Comparison of ENCODE assay signal across 8 cellular contexts in the genomic region with DNA sequence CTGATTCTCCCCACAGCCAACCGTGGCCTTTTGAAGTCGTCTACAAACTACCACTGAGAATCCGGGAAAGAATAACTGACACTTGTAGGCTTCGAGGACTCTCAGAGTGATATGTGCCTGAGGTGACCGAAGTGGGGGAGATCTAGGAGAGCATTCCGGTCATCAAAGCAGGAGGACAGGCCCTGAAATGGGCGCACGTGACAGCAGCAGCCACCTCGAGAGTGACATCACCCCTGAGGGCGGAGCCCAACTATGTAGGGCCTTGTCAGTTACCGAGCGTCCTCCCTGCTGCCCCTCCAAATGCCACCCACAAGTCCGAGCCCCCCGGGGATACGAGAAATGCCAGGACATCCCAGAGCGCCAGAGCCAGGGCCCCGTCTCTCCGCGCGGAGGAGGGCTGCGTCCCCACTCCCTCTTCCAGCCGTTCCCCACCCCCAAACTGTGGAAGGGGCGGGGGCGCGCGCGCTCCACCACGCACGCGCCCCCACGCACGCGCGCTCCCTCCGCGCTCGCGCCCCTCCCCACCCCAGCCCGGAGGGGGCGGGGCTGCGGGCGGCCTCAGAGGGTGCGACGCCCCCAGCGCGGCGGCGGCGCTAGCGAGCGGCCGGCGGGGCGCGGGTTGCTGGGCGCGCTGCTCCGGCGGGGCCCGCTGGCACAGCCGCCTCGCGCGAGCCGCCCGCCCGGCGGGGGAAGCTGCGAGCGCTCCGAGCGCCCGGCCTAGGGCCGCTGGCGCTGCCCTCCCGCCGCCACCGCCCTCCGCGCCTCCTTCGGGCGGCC. TPM values are rescaled to one million over a fixed set of nuclear protein-coding genes. Genes with fewer than 3 reads are reported as not detected.
DNase-seq lines count a peak whose midpoint lies in the region; ATAC-seq, FAIRE-seq and TF ChIP-seq lines count a peak whose summit lies in the region.

Gene TANC2, plus strand, starts transcription at position 587 of the 777 bp plus-strand sequence. CDS start 43,325 bp downstream, outside the sequence.

- peak within 1 kb of the TSS; percentile 63 for H3K4me3 ChIP-seq in GM06990 (replicated peaks; ENCODE audit: low read depth, low read length)
- peak within 1 kb of the TSS; percentile 71 to 83 for H3K4me3 ChIP-seq in small intestine (ENCODE audit: low read depth in 1 of 2, low read length in 2 of 2)

- no peak for TF ChIP-seq CTCF in GM06990 (IDR thresholded peaks at IDR 0.05; ENCODE audit: insufficient read depth, low read length, poor library complexity, severe bottlenecking)

- peak within 1 kb of the TSS; percentile 93 for H3K27ac Mint-ChIP-seq in central memory CD8-positive, alpha-beta T cell (ENCODE audit: low read depth)

- H3K4me3 Mint-ChIP-seq in central memory CD8-positive, alpha-beta T cell = peak within 1 kb of the TSS; percentile 80

- peak; percentile 50 for DNase-seq in GM06990 (ENCODE audit: extremely low read depth, insufficient read length)
- DNase-seq in NCI-H2196 (lab: John Stamatoyannopoulos, UW; ENCODE audit: unreplicated experiment) = peak; percentile 90
- DNase-seq in activated CD4-positive, CD25-positive, alpha-beta regulatory T cell treated with anti-CD3 and anti-CD28 coated beads, Interleukin-2, amount 50 U/mL, for 72 hours = peak; percentile 66
- peak; percentile 74 to 80 for DNase-seq in central memory CD8-positive, alpha-beta T cell (ENCODE audit: low spot score in 2 of 2)
- peak; percentile 80 for DNase-seq in iris pigment epithelial cell (ENCODE audit: low read depth)
- peak; percentile 66 for DNase-seq in small intestine

- no peaks in the 10 kb centered on the region for H3K4me1 ChIP-seq in small intestine (ENCODE audit: control insufficient read depth in 2 of 2, insufficient read depth in 1 of 2, low read depth in 1 of 2, low read length in 1 of 2)

- H3K27ac ChIP-seq in small intestine (ENCODE audit: low read depth in 1 of 2, low read length in 1 of 2) = peak within 1 kb of the TSS; percentile 70 to 89

- no peaks in the 10 kb centered on the region for H3K9me3 Mint-ChIP-seq in central memory CD8-positive, alpha-beta T cell

- FAIRE-seq in small intestine (lab: Jason Lieb, UNC) = no peak

- H3K27me3 Mint-ChIP-seq in central memory CD8-positive, alpha-beta T cell = peaks cover 6% of the 10 kb centered on the region

- H3K27me3 ChIP-seq in GM06990 (replicated peaks; ENCODE audit: control insufficient read depth, insufficient read depth, low read length) (no peaks in the 10 kb centered on the region; the same call in 1 of the 2 replicates), small intestine (ENCODE audit: control insufficient read depth in 2 of 2, insufficient read depth in 2 of 2, low read length in 2 of 2) (peaks cover 0 to 5% of the 10 kb centered on the region in 2 donors)

- H3K9me3 ChIP-seq in small intestine (ENCODE audit: control insufficient read depth, low read depth) = no peaks in the 10 kb centered on the region

- peak; percentile 55 for ATAC-seq in HG02973 (IDR thresholded peaks at IDR 0.05; ENCODE audit: unreplicated experiment)
- ATAC-seq in central memory CD8-positive, alpha-beta T cell (replicated peaks; ENCODE audit: extremely low read depth, poor library complexity, severe bottlenecking) = peak; percentile 77
- ATAC-seq in HG02870 (IDR thresholded peaks at IDR 0.05; ENCODE audit: unreplicated experiment) = no peak

- WGBS in small intestine, 3 donors = 1 to 2% (median 1%) methylated on average over 35 to 82 of the region's 82 CpGs

- peaks cover 25% of the 10 kb centered on the region for H3K4me1 Mint-ChIP-seq in central memory CD8-positive, alpha-beta T cell

- peaks cover 6% of the 10 kb centered on the region for H3K36me3 Mint-ChIP-seq in central memory CD8-positive, alpha-beta T cell (ENCODE audit: insufficient read depth)

- no peaks in the 10 kb centered on the region for H3K36me3 ChIP-seq in GM06990 (ENCODE audit: control insufficient read depth, insufficient read depth, low read length)
- H3K36me3 ChIP-seq in small intestine (ENCODE audit: control insufficient read depth in 2 of 2, insufficient read depth in 2 of 2, low read length in 2 of 2) = no peaks in the 10 kb centered on the region

RNA-seq across cellular contexts. Expression of gene TANC2, which starts in this region (rescaled TPM):
- 1 to 10 TPM in 1 of 3 donors, under 1 TPM in 2; 0.22 to 3.7 (median 0.54) TPM for polyA plus RNA-seq in small intestine
